Comparison of ENCODE assay signal across 2 cellular contexts in the genomic region with DNA sequence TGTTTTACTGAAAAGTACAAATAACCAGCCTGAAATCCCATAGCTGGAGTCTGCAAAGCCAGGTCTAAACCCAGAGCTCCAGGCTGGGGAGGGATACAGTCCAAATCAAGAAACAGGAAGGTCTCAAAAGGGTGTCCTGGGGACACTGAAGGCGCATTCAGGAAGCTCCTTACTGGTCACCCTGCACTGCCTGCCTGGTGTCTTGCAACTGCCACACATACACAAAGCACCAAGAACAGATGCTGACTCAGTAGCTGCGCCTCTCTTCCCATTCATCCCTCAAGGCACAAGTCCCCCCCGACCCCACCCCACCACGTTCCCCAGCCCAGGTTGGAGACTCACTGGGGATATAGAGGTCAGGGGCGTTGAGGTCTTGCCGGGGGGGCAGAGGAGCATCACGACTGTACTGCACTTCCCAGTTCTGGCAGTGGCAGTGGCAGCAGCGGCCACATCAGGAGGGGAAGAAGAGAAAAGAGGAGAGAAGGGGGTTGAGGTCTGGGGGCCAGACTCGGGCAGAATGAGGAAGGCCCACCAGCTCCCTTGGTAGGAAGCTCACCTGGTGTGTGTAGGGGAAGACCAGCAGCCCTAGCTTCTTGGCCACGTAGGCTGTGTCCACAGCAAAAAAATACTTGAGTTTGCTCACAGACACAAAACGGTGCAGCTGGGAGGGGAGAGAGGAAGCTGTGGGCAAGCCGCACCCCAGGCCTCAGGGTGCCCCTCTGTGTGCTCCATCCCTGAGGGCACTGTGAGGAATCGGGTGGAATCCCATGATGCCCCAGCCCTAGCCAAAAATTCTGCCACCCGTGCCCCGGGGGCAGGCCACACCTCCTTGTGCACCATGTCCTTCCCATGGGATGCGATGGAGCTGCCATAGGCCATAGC.
TF ChIP-seq lines count a peak whose summit lies in the region.

No MANE protein-coding gene starts in this region.

TF ChIP-seq in SK-N-SH, 30 proteins besides CTCF, POLR2A, EP300 and RAD21:
- TF ChIP-seq, protein P1, sequence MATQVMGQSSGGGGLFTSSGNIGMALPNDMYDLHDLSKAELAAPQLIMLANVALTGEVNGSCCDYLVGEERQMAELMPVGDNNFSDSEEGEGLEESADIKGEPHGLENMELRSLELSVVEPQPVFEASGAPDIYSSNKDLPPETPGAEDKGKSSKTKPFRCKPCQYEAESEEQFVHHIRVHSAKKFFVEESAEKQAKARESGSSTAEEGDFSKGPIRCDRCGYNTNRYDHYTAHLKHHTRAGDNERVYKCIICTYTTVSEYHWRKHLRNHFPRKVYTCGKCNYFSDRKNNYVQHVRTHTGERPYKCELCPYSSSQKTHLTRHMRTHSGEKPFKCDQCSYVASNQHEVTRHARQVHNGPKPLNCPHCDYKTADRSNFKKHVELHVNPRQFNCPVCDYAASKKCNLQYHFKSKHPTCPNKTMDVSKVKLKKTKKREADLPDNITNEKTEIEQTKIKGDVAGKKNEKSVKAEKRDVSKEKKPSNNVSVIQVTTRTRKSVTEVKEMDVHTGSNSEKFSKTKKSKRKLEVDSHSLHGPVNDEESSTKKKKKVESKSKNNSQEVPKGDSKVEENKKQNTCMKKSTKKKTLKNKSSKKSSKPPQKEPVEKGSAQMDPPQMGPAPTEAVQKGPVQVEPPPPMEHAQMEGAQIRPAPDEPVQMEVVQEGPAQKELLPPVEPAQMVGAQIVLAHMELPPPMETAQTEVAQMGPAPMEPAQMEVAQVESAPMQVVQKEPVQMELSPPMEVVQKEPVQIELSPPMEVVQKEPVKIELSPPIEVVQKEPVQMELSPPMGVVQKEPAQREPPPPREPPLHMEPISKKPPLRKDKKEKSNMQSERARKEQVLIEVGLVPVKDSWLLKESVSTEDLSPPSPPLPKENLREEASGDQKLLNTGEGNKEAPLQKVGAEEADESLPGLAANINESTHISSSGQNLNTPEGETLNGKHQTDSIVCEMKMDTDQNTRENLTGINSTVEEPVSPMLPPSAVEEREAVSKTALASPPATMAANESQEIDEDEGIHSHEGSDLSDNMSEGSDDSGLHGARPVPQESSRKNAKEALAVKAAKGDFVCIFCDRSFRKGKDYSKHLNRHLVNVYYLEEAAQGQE (IDR thresholded peaks at IDR 0.05; ENCODE audit: low read depth, low read length) = no peak
- TF ChIP-seq GABPA (IDR thresholded peaks at IDR 0.05; ENCODE audit: low read depth) (no peak), RXRA (IDR thresholded peaks at IDR 0.05; ENCODE audit: borderline replicate concordance, low read depth) (no peak), SMC3 (IDR thresholded peaks at IDR 0.05; ENCODE audit: low read depth, low read length) (no peak), MXI1 (IDR thresholded peaks at IDR 0.05; ENCODE audit: low read depth, low read length) (no peak), FOXM1 (IDR thresholded peaks at IDR 0.05; ENCODE audit: low read depth) (no peak), JUND (IDR thresholded peaks at IDR 0.05) (no peak), USF1 (IDR thresholded peaks at IDR 0.05; ENCODE audit: borderline replicate concordance, low read depth) (no peak), GATA2 (CRISPR knock-in tag; IDR thresholded peaks at IDR 0.05) (no peak), EZH2phosphoT487 (IDR thresholded peaks at IDR 0.05; ENCODE audit: borderline replicate concordance, low read depth) (no peak), RCOR1 (IDR thresholded peaks at IDR 0.05; ENCODE audit: low read length) (no peak), RFX5 (IDR thresholded peaks at IDR 0.05; ENCODE audit: low read length) (no peak)

TF ChIP-seq in SK-N-SH treated with all-trans-retinoic acid at 6 μM for 48 hours, 23 proteins besides CTCF, POLR2A, EP300 and RAD21:
- TF ChIP-seq POU6F1 (CRISPR knock-in tag; IDR thresholded peaks at IDR 0.05; ENCODE audit: borderline replicate concordance, low read depth) (no peak), ZNF565 (CRISPR knock-in tag; conservative IDR thresholded peaks at IDR 0.05; ENCODE audit: low read depth) (no peak), CREB5 (CRISPR knock-in tag; IDR thresholded peaks at IDR 0.05; ENCODE audit: low read depth) (no peak)
- TF ChIP-seq, protein P2, sequence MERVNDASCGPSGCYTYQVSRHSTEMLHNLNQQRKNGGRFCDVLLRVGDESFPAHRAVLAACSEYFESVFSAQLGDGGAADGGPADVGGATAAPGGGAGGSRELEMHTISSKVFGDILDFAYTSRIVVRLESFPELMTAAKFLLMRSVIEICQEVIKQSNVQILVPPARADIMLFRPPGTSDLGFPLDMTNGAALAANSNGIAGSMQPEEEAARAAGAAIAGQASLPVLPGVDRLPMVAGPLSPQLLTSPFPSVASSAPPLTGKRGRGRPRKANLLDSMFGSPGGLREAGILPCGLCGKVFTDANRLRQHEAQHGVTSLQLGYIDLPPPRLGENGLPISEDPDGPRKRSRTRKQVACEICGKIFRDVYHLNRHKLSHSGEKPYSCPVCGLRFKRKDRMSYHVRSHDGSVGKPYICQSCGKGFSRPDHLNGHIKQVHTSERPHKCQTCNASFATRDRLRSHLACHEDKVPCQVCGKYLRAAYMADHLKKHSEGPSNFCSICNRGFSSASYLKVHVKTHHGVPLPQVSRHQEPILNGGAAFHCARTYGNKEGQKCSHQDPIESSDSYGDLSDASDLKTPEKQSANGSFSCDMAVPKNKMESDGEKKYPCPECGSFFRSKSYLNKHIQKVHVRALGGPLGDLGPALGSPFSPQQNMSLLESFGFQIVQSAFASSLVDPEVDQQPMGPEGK (CRISPR knock-in tag; IDR thresholded peaks at IDR 0.05; ENCODE audit: borderline replicate concordance) = no peak
